1 cellular context compared by ENCODE assay signal in the genomic region with DNA sequence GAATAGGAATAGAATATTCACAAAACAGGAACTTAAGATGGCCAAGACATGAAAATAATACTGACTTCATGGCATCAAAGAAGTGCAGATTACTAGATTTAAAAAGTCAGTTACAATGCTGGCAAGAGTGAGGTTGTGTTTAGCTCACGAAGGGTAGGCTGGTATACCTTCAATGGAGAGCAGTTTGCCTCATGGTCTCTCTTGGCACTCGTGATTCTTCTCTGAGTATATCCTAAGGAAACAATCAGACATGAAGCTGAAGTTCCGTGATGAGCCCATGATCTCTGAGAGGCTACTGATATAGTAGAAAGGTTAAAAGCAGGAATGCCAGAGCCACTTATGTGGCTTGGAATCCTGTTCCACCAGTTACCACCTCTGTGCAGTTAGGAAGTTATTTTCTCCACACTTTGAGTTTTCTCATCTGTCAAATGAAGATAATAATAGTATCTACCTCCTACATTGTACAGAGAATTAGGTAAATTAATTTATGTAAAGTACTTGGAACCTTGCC.
TF ChIP-seq lines count a peak whose summit lies in the region.

No MANE protein-coding gene starts in this region.

TF ChIP-seq in IMR-90, 13 proteins besides CTCF, POLR2A, EP300 and RAD21 (continued from another document):
- TF ChIP-seq, protein P1, sequence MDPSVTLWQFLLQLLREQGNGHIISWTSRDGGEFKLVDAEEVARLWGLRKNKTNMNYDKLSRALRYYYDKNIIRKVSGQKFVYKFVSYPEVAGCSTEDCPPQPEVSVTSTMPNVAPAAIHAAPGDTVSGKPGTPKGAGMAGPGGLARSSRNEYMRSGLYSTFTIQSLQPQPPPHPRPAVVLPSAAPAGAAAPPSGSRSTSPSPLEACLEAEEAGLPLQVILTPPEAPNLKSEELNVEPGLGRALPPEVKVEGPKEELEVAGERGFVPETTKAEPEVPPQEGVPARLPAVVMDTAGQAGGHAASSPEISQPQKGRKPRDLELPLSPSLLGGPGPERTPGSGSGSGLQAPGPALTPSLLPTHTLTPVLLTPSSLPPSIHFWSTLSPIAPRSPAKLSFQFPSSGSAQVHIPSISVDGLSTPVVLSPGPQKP (IDR thresholded peaks at IDR 0.05; ENCODE audit: borderline replicate concordance, low read depth, low read length): no peak
- TF ChIP-seq, protein P2, sequence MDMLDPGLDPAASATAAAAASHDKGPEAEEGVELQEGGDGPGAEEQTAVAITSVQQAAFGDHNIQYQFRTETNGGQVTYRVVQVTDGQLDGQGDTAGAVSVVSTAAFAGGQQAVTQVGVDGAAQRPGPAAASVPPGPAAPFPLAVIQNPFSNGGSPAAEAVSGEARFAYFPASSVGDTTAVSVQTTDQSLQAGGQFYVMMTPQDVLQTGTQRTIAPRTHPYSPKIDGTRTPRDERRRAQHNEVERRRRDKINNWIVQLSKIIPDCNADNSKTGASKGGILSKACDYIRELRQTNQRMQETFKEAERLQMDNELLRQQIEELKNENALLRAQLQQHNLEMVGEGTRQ (IDR thresholded peaks at IDR 0.05; ENCODE audit: low read depth, low read length): no peak
- TF ChIP-seq NFE2L2 (IDR thresholded peaks at IDR 0.05; ENCODE audit: low read depth, low read length): no peak
- TF ChIP-seq MAFK (IDR thresholded peaks at IDR 0.05; ENCODE audit: low read depth, low read length): no peak
- TF ChIP-seq FOS (IDR thresholded peaks at IDR 0.05; ENCODE audit: low read depth, low read length): no peak
- no peak for TF ChIP-seq RCOR1 (IDR thresholded peaks at IDR 0.05; ENCODE audit: insufficient replicate concordance, low read length)
